In genomic region chr9:126965541-126966428, GRCh38 we compare ENCODE assay signal across 8 cellular contexts. TPM values are rescaled to one million over a fixed set of nuclear protein-coding genes. Genes with fewer than 3 reads are reported as not detected.
DNase-seq lines count a peak whose midpoint lies in the region; ATAC-seq and TF ChIP-seq lines count a peak whose summit lies in the region.

No MANE protein-coding gene starts in this region.

- TF ChIP-seq CTCF in transverse colon (IDR thresholded peaks at IDR 0.05) = peak; percentile 40 to 55 (median 48)

- in situ Hi-C loops in transverse colon (cut with MboI; ENCODE audit: low pct_ligation_motif_present in 1 of 4, low pct_unique_long_range_greater_than_20kb in 1 of 4, low sequenced_read_pairs in 3 of 4) = loop anchor here in 1 of 4 donors (10.0 kb wide), 1 partner anchor 229 kb away; no protein-coding TSS in a partner anchor

- DNase-seq in Right ventricle myocardium inferior (ENCODE audit: missing footprints) = no peak
- DNase-seq in cardiac septum (ENCODE audit: low spot score) = no peak
- DNase-seq in NCI-H446 (lab: John Stamatoyannopoulos, UW) = peak; percentile 3 to 35
- peak; percentile 47 to 48 for DNase-seq in activated CD4-positive, alpha-beta T cell treated with anti-CD3 and anti-CD28 coated beads, Interleukin-2, amount 50 U/mL, for 48 hours
- peak; percentile 54 for DNase-seq in epidermal melanocyte (ENCODE audit: insufficient read length, low spot score)
- DNase-seq in mucosa of gallbladder (ENCODE audit: low spot score) = peak; percentile 19
- peak; percentile 25 for DNase-seq in transverse colon

- peak; percentile 79 for ATAC-seq in Right ventricle myocardium inferior
- no peak for ATAC-seq in HG03571 (IDR thresholded peaks at IDR 0.05; ENCODE audit: unreplicated experiment)

- H3K36me3 ChIP-seq in transverse colon = no peaks in the 10 kb centered on the region

- TF ChIP-seq EP300 in transverse colon (IDR thresholded peaks at IDR 0.05; ENCODE audit: low read depth) = no peak

- no peaks in the 10 kb centered on the region for H3K27me3 ChIP-seq in transverse colon

- H3K4me1 ChIP-seq in transverse colon = no peaks in the 10 kb centered on the region

- WGBS in transverse colon (ENCODE audit: low coverage in 1 of 2), 2 donors = 78 to 94% methylated on average over 5 to 12 of the region's 12 CpGs

- H3K27ac ChIP-seq in transverse colon = no peak overlapping the region

- no peak for TF ChIP-seq POLR2A in transverse colon (IDR thresholded peaks at IDR 0.05)

- no peak overlapping the region for H3K4me3 ChIP-seq in transverse colon

- H3K9me3 ChIP-seq in transverse colon = no peaks in the 10 kb centered on the region

- intact Hi-C loops in Right ventricle myocardium inferior (cut with DNase I) (loop anchor here (1.0 to 5.0 kb wide), 2 partner anchors 157 to 234 kb away; partner anchors contain the start of gene ANGPTL2), cardiac septum (cut with DNase I) (loop anchor here (2.0 kb wide), 1 partner anchor 233 kb away; no protein-coding TSS in a partner anchor), transverse colon (cut with DNase I; ENCODE audit: low total_unique reads) (loop anchor here (10.0 kb wide), 1 partner anchor 229 kb away; no protein-coding TSS in a partner anchor)

RNA-seq across cellular contexts. Expression of gene RALGPS1, which starts 51.2 kb away (rescaled TPM):
- 15.3 TPM for total RNA-seq in Right ventricle myocardium inferior
- 21.8 TPM for total RNA-seq in cardiac septum
- total RNA-seq in mucosa of gallbladder = 34.7 TPM
- 100 to 1,000 TPM in 2 of 4 donors, 10 to 100 TPM in 2; 46.0 to 119 (median 87.6) TPM for total RNA-seq in transverse colon

Comparison
In these comparisons a context has a peak if more than half of its experiments do, and no peak if none do; other contexts are left out.
1. DNase-seq: peak in NCI-H446 (2 of 2), activated CD4-positive, alpha-beta T cell treated with anti-CD3 and anti-CD28 coated beads, Interleukin-2, amount 50 U/mL, for 48 hours (2 of 2), epidermal melanocyte (single experiment), mucosa of gallbladder (single experiment) and transverse colon (single experiment); none in Right ventricle myocardium inferior (single experiment) and cardiac septum (single experiment).